ENCODE assay signal across 21 cellular contexts in genomic region chr22:39415506-39415905, GRCh38. TPM values are rescaled to one million over a fixed set of nuclear protein-coding genes. Genes with fewer than 3 reads are reported as not detected.
DNase-seq lines count a peak whose midpoint lies in the region; ATAC-seq, FAIRE-seq and TF ChIP-seq lines count a peak whose summit lies in the region.
"Had no signal": no experiment of that assay in that cellular context is flagged by ENCODE, and none has a peak within 500 bp of the region (broad histone marks: within the 10 kb centered on the region; RNA-seq: fewer than 3 reads in every experiment).

No MANE protein-coding gene starts in this region.

- H3K4me2 ChIP-seq in BLaER1: peak overlapping the region; percentile 84
- H3K4me2 ChIP-seq: PC-9 had no signal

- no peaks in the 10 kb centered on the region for H3K27me3 Mint-ChIP-seq in naive thymus-derived CD4-positive, alpha-beta T cell

- ATAC-seq in naive thymus-derived CD4-positive, alpha-beta T cell: no peak
- ATAC-seq in gastrocnemius medialis: no peak
- no peak for ATAC-seq in left lobe of liver

- peaks cover 96% of the 10 kb centered on the region for H3K4me1 ChIP-seq in BLaER1
- H3K4me1 ChIP-seq in naive thymus-derived CD4-positive, alpha-beta T cell (ENCODE audit: control insufficient read depth in 2 of 2, insufficient read depth in 2 of 2, low read length in 2 of 2): peaks cover 12 to 61% of the 10 kb centered on the region in 2 donors
- peaks cover 48 to 53% of the 10 kb centered on the region in 2 donors for H3K4me1 ChIP-seq in gastrocnemius medialis

- H3K4me3 ChIP-seq in BLaER1: no peak overlapping the region
- no peak overlapping the region for H3K4me3 ChIP-seq in naive thymus-derived CD4-positive, alpha-beta T cell (ENCODE audit: low read length)
- no peak overlapping the region for H3K4me3 ChIP-seq in gastrocnemius medialis
- H3K4me3 ChIP-seq: PC-9 had no signal

- H4K20me1 ChIP-seq in BLaER1: no peaks in the 10 kb centered on the region

- DNase-seq in naive thymus-derived CD4-positive, alpha-beta T cell: no peak
- DNase-seq in gastrocnemius medialis (no peak), T-helper 2 cell (no peak), left lobe of liver (ENCODE audit: low spot score) (no peak), H54 (ENCODE audit: insufficient read length, low spot score) (no peak)
- DNase-seq: DMS53, EL, GF-D8, IMR-90, NCI-H1105, NCI-H146, NCI-H2227 treated with DMSO at 0.1 percent for 48 hours, NCI-H510A treated with DMSO at 0.1 percent for 48 hours, NCI-H748 treated with DMSO at 0.1 percent for 48 hours, PC-9, SIG-M5 had no signal

- H3K36me3 ChIP-seq in BLaER1 (peaks cover 57% of the 10 kb centered on the region), gastrocnemius medialis (peaks cover 0 to 47% of the 10 kb centered on the region in 2 donors)
- H3K36me3 ChIP-seq in naive thymus-derived CD4-positive, alpha-beta T cell (ENCODE audit: control insufficient read depth in 2 of 3, insufficient read depth in 3 of 3, low read length in 3 of 3): peaks cover 0 to 44% (median 15%) of the 10 kb centered on the region in 3 experiments

- peaks cover 12 to 31% (median 21%) of the 10 kb centered on the region in 5 donors for H3K36me3 Mint-ChIP-seq in naive thymus-derived CD4-positive, alpha-beta T cell

- intact Hi-C loops in naive thymus-derived CD4-positive, alpha-beta T cell (cut with micrococcal nuclease): loop anchor here in 1 of 2 donors (10.0 kb wide), 1 partner anchor 71 kb away; the partner anchor contains the start of gene SYNGR1
- intact Hi-C loops in gastrocnemius medialis (cut with DNase I; ENCODE audit: low total_unique reads): no loop called here

- no peak for FAIRE-seq in H54 (lab: Jason Lieb, UNC)
- FAIRE-seq: D721Med, H1 had no signal

- in situ Hi-C loops in gastrocnemius medialis (cut with MboI; ENCODE audit: low sequenced_read_pairs in 4 of 4): no loop called here

- H3K9me3 Mint-ChIP-seq in naive thymus-derived CD4-positive, alpha-beta T cell: no peaks in the 10 kb centered on the region

- H3K27ac ChIP-seq in BLaER1 (peak overlapping the region; percentile 75), C4-2B (peak overlapping the region; percentile 50), gastrocnemius medialis (peak overlapping the region; percentile 35 to 79 (median 58))
- H3K27ac ChIP-seq in naive thymus-derived CD4-positive, alpha-beta T cell (ENCODE audit: low read depth, low read length): no peak overlapping the region
- H3K27ac ChIP-seq: PC-9, RWPE1 had no signal

- H3K4me1 Mint-ChIP-seq in naive thymus-derived CD4-positive, alpha-beta T cell: peaks cover 40 to 88% (median 65%) of the 10 kb centered on the region in 7 donors

- H3K9me3 ChIP-seq in BLaER1: no peaks in the 10 kb centered on the region
- H3K9me3 ChIP-seq in naive thymus-derived CD4-positive, alpha-beta T cell (ENCODE audit: control insufficient read depth in 2 of 3, low read length in 3 of 3): no peaks in the 10 kb centered on the region
- no peaks in the 10 kb centered on the region for H3K9me3 ChIP-seq in gastrocnemius medialis

- H3K9ac ChIP-seq in BLaER1: peak overlapping the region; percentile 48; the same call in 1 of the 2 replicates

- TF ChIP-seq CTCF in C4-2B (conservative IDR thresholded peaks at IDR 0.05): no peak
- TF ChIP-seq CTCF in gastrocnemius medialis (IDR thresholded peaks at IDR 0.05 in 4 of 5, conservative IDR thresholded peaks at IDR 0.05 in 1 of 5): no peak

- CTCF ChIA-PET in naive thymus-derived CD4-positive, alpha-beta T cell (lab: Charles Lee): interaction anchor here (0.9 to 2.8 kb wide), 4 partner anchors 16 to 86 kb away, joined by 3 to 13 read pairs (median 4); partner anchors contain the start of gene TAB1

- H3K27ac Mint-ChIP-seq in naive thymus-derived CD4-positive, alpha-beta T cell: peak overlapping the region in 6 of 9 donors; percentile 80 to 93 (median 86)

- H3K4me3 Mint-ChIP-seq in naive thymus-derived CD4-positive, alpha-beta T cell: peak overlapping the region in 4 of 10 donors; percentile 71 to 76 (median 72)

- TF ChIP-seq POLR2A in gastrocnemius medialis (IDR thresholded peaks at IDR 0.05) (no peak), H54 (IDR thresholded peaks at IDR 0.05; ENCODE audit: low read depth, low read length) (no peak)

- no peaks in the 10 kb centered on the region for H3K27me3 ChIP-seq in BLaER1
- H3K27me3 ChIP-seq in naive thymus-derived CD4-positive, alpha-beta T cell (ENCODE audit: control insufficient read depth in 2 of 2, insufficient read depth in 2 of 2, low read length in 2 of 2): no peaks in the 10 kb centered on the region
- H3K27me3 ChIP-seq in gastrocnemius medialis: no peaks in the 10 kb centered on the region

- POLR2A ChIA-PET in naive thymus-derived CD4-positive, alpha-beta T cell (lab: Charles Lee): interaction anchor here (0.6 to 9.1 kb wide), 10 partner anchors 9 to 105 kb away, joined by 3 to 75 read pairs (median 4); partner anchors contain the start of genes ATF4 and TAB1

RNA-seq across cellular contexts. Expression of gene TAB1, which starts 15.9 kb away (rescaled TPM):
- total RNA-seq in naive thymus-derived CD4-positive, alpha-beta T cell: 10 to 100 TPM; 27.7 to 51.5 (median 33.8) TPM
- polyA plus RNA-seq in naive thymus-derived CD4-positive, alpha-beta T cell: 1 to 10 TPM; 4.3 to 5.1 TPM
- total RNA-seq in gastrocnemius medialis (10 to 100 TPM; 13.3 to 16.3 (median 14.8) TPM), left lobe of liver (14.8 TPM)

RNA-seq across cellular contexts. Expression of gene MGAT3, which starts 41.3 kb away (rescaled TPM):
- total RNA-seq in naive thymus-derived CD4-positive, alpha-beta T cell: 1 to 10 TPM in 3 of 5 experiments, under 1 TPM in 2; 0.57 to 3.2 (median 1.0) TPM
- not detected for polyA plus RNA-seq in naive thymus-derived CD4-positive, alpha-beta T cell
- total RNA-seq in gastrocnemius medialis (1 to 10 TPM in 1 of 4 donors, under 1 TPM in 3; 0.55 to 1.0 (median 0.59) TPM), left lobe of liver (0.13 TPM)
- total RNA-seq: PC-9 had no signal
